26 cellular contexts compared by ENCODE assay signal in genomic region chr2:201250741-201251140, GRCh38. TPM values are rescaled to one million over a fixed set of nuclear protein-coding genes. Genes with fewer than 3 reads are reported as not detected.
DNase-seq lines count a peak whose midpoint lies in the region; ATAC-seq and TF ChIP-seq lines count a peak whose summit lies in the region.
"Had no signal": no experiment of that assay in that cellular context is flagged by ENCODE, and none has a peak within 500 bp of the region (broad histone marks: within the 10 kb centered on the region; RNA-seq: fewer than 3 reads in every experiment).

No MANE protein-coding gene starts in this region.

- intact Hi-C loops in activated CD4-positive, alpha-beta memory T cell treated with anti-CD3 and anti-CD28 coated beads for 36 hours (cut with micrococcal nuclease): loop anchor here (10.0 kb wide), 1 partner anchor 546 kb away; no protein-coding TSS in a partner anchor
- intact Hi-C loops in CD4-positive, alpha-beta T cell (cut with DNase I, micrococcal nuclease): loop anchor here in 1 of 2 experiments (10.0 kb wide), 1 partner anchor 1014 kb away; the partner anchor contains the start of gene NOP58
- intact Hi-C loops in esophagus muscularis mucosa (cut with DNase I): loop anchor here (10.0 kb wide), 1 partner anchor 204 kb away; the partner anchor contains the start of genes STRADB and TRAK2

- DNase-seq in activated CD4-positive, alpha-beta memory T cell treated with anti-CD3 and anti-CD28 coated beads, Interleukin-2, amount 10 ng/mL, durations not matched to agents 7 days and 5 days: no peak
- DNase-seq in activated CD4-positive, alpha-beta memory T cell treated with anti-CD3 and anti-CD28 coated beads for 36 hours: no peak
- DNase-seq in CD4-positive, alpha-beta T cell: no peak
- DNase-seq in esophagus muscularis mucosa (ENCODE audit: extremely low spot score): peak; percentile 24
- DNase-seq in NCI-H748 treated with DMSO at 0.1 percent for 48 hours (lab: John Stamatoyannopoulos, UW): no peak
- DNase-seq: activated CD4-positive, alpha-beta T cell treated with anti-CD3 and anti-CD28 coated beads for 4 hours; activated CD8-positive, alpha-beta memory T cell treated with anti-CD3 and anti-CD28 coated beads, Interleukin-2, amount 50 U/mL, for 4 hours; activated effector memory CD4-positive, alpha-beta T cell treated with Interleukin-2 at 50 U/mL for 16 hours; caudate nucleus; cortex of kidney; effector memory CD4-positive, alpha-beta T cell; Karpas-422; mammary epithelial cell; NCI-H1417 treated with DMSO at 0.1 percent for 48 hours; NCI-H2029 treated with DMSO at 0.1 percent for 48 hours; NCI-H526; sigmoid colon; SK-N-SH; stimulated activated CD4-positive, alpha-beta T cell treated with anti-CD3 and anti-CD28 coated beads, Interleukin-12 subunit alpha, Interleukin-12 subunit beta, amount 100 ng/mL, for 4 hours; stimulated activated CD4-positive, alpha-beta T cell treated with anti-CD3 and anti-CD28 coated beads, Interleukin-4, amount 100 ng/mL, for 1 hour had no signal

- no peak overlapping the region for H3K4me3 ChIP-seq in esophagus muscularis mucosa
- H3K4me3 ChIP-seq: A549, sigmoid colon, tibial nerve had no signal

- no peak overlapping the region for H3K4me3 Mint-ChIP-seq in activated CD4-positive, alpha-beta memory T cell treated with anti-CD3 and anti-CD28 coated beads, Interleukin-2, amount 10 ng/mL, durations not matched to agents 7 days and 5 days
- H3K4me3 Mint-ChIP-seq in activated CD4-positive, alpha-beta memory T cell treated with anti-CD3 and anti-CD28 coated beads for 36 hours: no peak overlapping the region
- H3K4me3 Mint-ChIP-seq in CD4-positive, alpha-beta T cell: no peak overlapping the region

- H3K36me3 ChIP-seq in KOPT-K1 (ENCODE audit: insufficient read depth, low read length) (peaks cover 38% of the 10 kb centered on the region), esophagus muscularis mucosa (no peaks in the 10 kb centered on the region)
- H3K36me3 ChIP-seq: sigmoid colon, tibial nerve had no signal

- ATAC-seq in CD4-positive, alpha-beta T cell (ENCODE audit: poor library complexity): no peak
- ATAC-seq in HG02884 (IDR thresholded peaks at IDR 0.05; ENCODE audit: unreplicated experiment) (no peak), HG02610 (IDR thresholded peaks at IDR 0.05; ENCODE audit: unreplicated experiment) (no peak)
- ATAC-seq: A549, Right ventricle myocardium inferior had no signal

- H3K27me3 Mint-ChIP-seq in activated CD4-positive, alpha-beta memory T cell treated with anti-CD3 and anti-CD28 coated beads, Interleukin-2, amount 10 ng/mL, durations not matched to agents 7 days and 5 days: no peaks in the 10 kb centered on the region
- no peaks in the 10 kb centered on the region for H3K27me3 Mint-ChIP-seq in activated CD4-positive, alpha-beta memory T cell treated with anti-CD3 and anti-CD28 coated beads for 36 hours
- no peaks in the 10 kb centered on the region for H3K27me3 Mint-ChIP-seq in CD4-positive, alpha-beta T cell

- TF ChIP-seq CTCF in CD4-positive, alpha-beta T cell (IDR thresholded peaks at IDR 0.05): no peak
- TF ChIP-seq CTCF in esophagus muscularis mucosa (IDR thresholded peaks at IDR 0.05): no peak

- no peaks in the 10 kb centered on the region for H3K9me3 ChIP-seq in CD4-positive, alpha-beta T cell (ENCODE audit: control insufficient read depth, low read length)
- H3K9me3 ChIP-seq in KOPT-K1 (ENCODE audit: insufficient read depth, low read length, poor library complexity, severe bottlenecking): peaks cover 23% of the 10 kb centered on the region
- H3K9me3 ChIP-seq in esophagus muscularis mucosa: no peaks in the 10 kb centered on the region
- H3K9me3 ChIP-seq: A549, sigmoid colon, SK-N-SH, tibial nerve had no signal

- TF ChIP-seq EP300 in esophagus muscularis mucosa (IDR thresholded peaks at IDR 0.05): no peak

- WGBS in esophagus muscularis mucosa: 90% methylated on average over 4 of the region's 4 CpGs

- TF ChIP-seq POLR2A in esophagus muscularis mucosa (IDR thresholded peaks at IDR 0.05; ENCODE audit: low read depth): no peak

- H3K36me3 Mint-ChIP-seq in activated CD4-positive, alpha-beta memory T cell treated with anti-CD3 and anti-CD28 coated beads, Interleukin-2, amount 10 ng/mL, durations not matched to agents 7 days and 5 days (ENCODE audit: low read depth): peaks cover 77% of the 10 kb centered on the region
- H3K36me3 Mint-ChIP-seq in activated CD4-positive, alpha-beta memory T cell treated with anti-CD3 and anti-CD28 coated beads for 36 hours: peaks cover 35% of the 10 kb centered on the region
- H3K36me3 Mint-ChIP-seq in CD4-positive, alpha-beta T cell (ENCODE audit: low read depth): peaks cover 41% of the 10 kb centered on the region

- H3K4me1 ChIP-seq in esophagus muscularis mucosa: peaks cover 0 to 14% (median 10%) of the 10 kb centered on the region in 4 donors

- peaks cover 12% of the 10 kb centered on the region for H3K9me3 Mint-ChIP-seq in activated CD4-positive, alpha-beta memory T cell treated with anti-CD3 and anti-CD28 coated beads, Interleukin-2, amount 10 ng/mL, durations not matched to agents 7 days and 5 days
- H3K9me3 Mint-ChIP-seq in activated CD4-positive, alpha-beta memory T cell treated with anti-CD3 and anti-CD28 coated beads for 36 hours: peaks cover 5% of the 10 kb centered on the region
- no peaks in the 10 kb centered on the region for H3K9me3 Mint-ChIP-seq in CD4-positive, alpha-beta T cell

- peak overlapping the region; percentile 38 for H3K27ac Mint-ChIP-seq in activated CD4-positive, alpha-beta memory T cell treated with anti-CD3 and anti-CD28 coated beads, Interleukin-2, amount 10 ng/mL, durations not matched to agents 7 days and 5 days
- H3K27ac Mint-ChIP-seq in activated CD4-positive, alpha-beta memory T cell treated with anti-CD3 and anti-CD28 coated beads for 36 hours: no peak overlapping the region
- H3K27ac Mint-ChIP-seq in CD4-positive, alpha-beta T cell: peak overlapping the region; percentile 97

- H3K27me3 ChIP-seq in CD4-positive, alpha-beta T cell (ENCODE audit: control insufficient read depth, insufficient read depth, low read length): no peaks in the 10 kb centered on the region
- no peaks in the 10 kb centered on the region for H3K27me3 ChIP-seq in esophagus muscularis mucosa
- H3K27me3 ChIP-seq: sigmoid colon, tibial nerve had no signal

- CTCF ChIA-PET in activated CD4-positive, alpha-beta memory T cell treated with anti-CD3 and anti-CD28 coated beads, Interleukin-2, amount 10 ng/mL, durations not matched to agents 7 days and 5 days (lab: Charles Lee): interaction anchor here (0.9 to 5.8 kb wide), 3 partner anchors 9 to 18 kb away, joined by 3 to 32 read pairs (median 7); partner anchors contain the start of gene CASP8
- CTCF ChIA-PET in activated CD4-positive, alpha-beta memory T cell treated with anti-CD3 and anti-CD28 coated beads for 36 hours (lab: Charles Lee): interaction anchor here (1.1 to 3.0 kb wide), 3 partner anchors 18 to 113 kb away, joined by 3 to 13 read pairs (median 4); partner anchors contain the start of gene CASP10
- CTCF ChIA-PET in CD4-positive, alpha-beta T cell (lab: Charles Lee): interaction anchor here (0.8 to 5.8 kb wide), 3 partner anchors 9 to 18 kb away, joined by 3 to 29 read pairs (median 3); partner anchors contain the start of gene CASP8

- peaks cover 76% of the 10 kb centered on the region for H3K4me1 Mint-ChIP-seq in activated CD4-positive, alpha-beta memory T cell treated with anti-CD3 and anti-CD28 coated beads, Interleukin-2, amount 10 ng/mL, durations not matched to agents 7 days and 5 days
- peaks cover 69% of the 10 kb centered on the region for H3K4me1 Mint-ChIP-seq in activated CD4-positive, alpha-beta memory T cell treated with anti-CD3 and anti-CD28 coated beads for 36 hours (ENCODE audit: low read depth)
- peaks cover 73% of the 10 kb centered on the region for H3K4me1 Mint-ChIP-seq in CD4-positive, alpha-beta T cell (ENCODE audit: low read depth)

- peak overlapping the region; percentile 29 for H3K27ac ChIP-seq in CD4-positive, alpha-beta T cell (ENCODE audit: low read depth, low read length)
- H3K27ac ChIP-seq in KOPT-K1 (ENCODE audit: low read depth, low read length, poor library complexity, severe bottlenecking) (peak overlapping the region; percentile 99), esophagus muscularis mucosa (replicated peaks in 1 of 4) (no peak overlapping the region)
- H3K27ac ChIP-seq: A549, sigmoid colon, tibial nerve had no signal

- POLR2A ChIA-PET in activated CD4-positive, alpha-beta memory T cell treated with anti-CD3 and anti-CD28 coated beads, Interleukin-2, amount 10 ng/mL, durations not matched to agents 7 days and 5 days (lab: Charles Lee): interaction anchor here (1.1 to 15.1 kb wide), 3 partner anchors 12 to 1027 kb away, joined by 3 to 205 read pairs (median 78); partner anchors contain the start of gene CASP8
- POLR2A ChIA-PET in activated CD4-positive, alpha-beta memory T cell treated with anti-CD3 and anti-CD28 coated beads for 36 hours (lab: Charles Lee): no interaction called here
- POLR2A ChIA-PET in CD4-positive, alpha-beta T cell (lab: Charles Lee): interaction anchor here (0.6 to 4.7 kb wide), 2 partner anchors 13 to 867 kb away, joined by 3 to 38 read pairs; no protein-coding TSS in a partner anchor

RNA-seq across cellular contexts. Expression of gene CASP8, which starts 9.6 kb away (rescaled TPM):
- 100 to 1,000 TPM in 1 of 2 experiments, 10 to 100 TPM in 1; 99.8 to 102 TPM for total RNA-seq in activated CD4-positive, alpha-beta memory T cell treated with anti-CD3 and anti-CD28 coated beads, Interleukin-2, amount 10 ng/mL, durations not matched to agents 7 days and 5 days
- 10 to 100 TPM; 55.9 to 56.3 TPM for total RNA-seq in activated CD4-positive, alpha-beta memory T cell treated with anti-CD3 and anti-CD28 coated beads for 36 hours
- 100 to 1,000 TPM; 172 to 175 TPM for total RNA-seq in CD4-positive, alpha-beta T cell
- total RNA-seq in esophagus muscularis mucosa: 10 to 100 TPM in 1 of 4 donors, 1 to 10 TPM in 3; 4.9 to 17.9 (median 5.3) TPM

Comparison
In these comparisons a context has a peak if more than half of its experiments do, and no peak if none do; other contexts are left out.
1. H3K27ac ChIP-seq: peak in CD4-positive, alpha-beta T cell (single experiment) and KOPT-K1 (single experiment); none in esophagus muscularis mucosa (0 of 4).